39 cellular contexts compared by ENCODE assay signal in the genomic region with DNA sequence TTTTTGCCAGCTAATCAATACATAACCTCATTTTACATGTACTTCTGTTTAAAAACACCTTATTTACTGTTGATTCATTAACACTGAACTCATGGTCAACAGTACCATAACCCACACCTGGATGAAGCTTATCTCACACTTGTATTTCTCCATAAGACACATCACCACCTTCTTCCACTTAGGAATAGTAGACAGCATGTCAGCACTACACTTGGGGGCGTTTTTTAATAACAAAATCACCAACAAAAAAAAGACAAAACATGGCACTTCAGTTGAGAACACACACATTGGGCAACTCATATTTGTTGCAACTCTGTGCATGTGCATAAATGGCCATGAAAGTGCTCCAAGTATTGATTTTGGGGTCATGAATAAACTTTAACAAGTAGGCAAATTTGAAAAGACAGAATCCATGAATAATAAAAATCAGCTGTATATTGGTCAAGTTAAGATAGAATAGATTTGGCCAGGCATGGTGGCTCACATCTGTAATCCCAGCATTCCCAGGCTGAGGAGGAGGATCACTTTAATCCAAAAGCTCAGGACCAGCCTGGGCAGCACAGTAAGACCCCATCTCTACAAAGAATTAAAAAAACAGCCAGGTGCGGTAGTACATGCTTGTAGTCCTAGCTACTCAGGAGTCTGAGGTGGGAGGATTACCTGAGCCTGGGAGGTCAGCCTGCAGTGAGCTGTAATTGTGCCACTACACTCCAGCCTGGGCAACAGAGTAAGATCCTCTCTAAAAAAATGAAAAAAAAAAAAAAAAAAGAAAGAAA.
"Had no signal": no experiment of that assay in that cellular context is flagged by ENCODE, and none has a peak within 500 bp of the region (broad histone marks: within the 10 kb centered on the region; RNA-seq: fewer than 3 reads in every experiment).

No MANE protein-coding gene starts in this region.

- H3K4me3 ChIP-seq: ascending aorta, cardiac muscle cell had no signal

- H3K4me3 Mint-ChIP-seq: activated CD4-positive, alpha-beta memory T cell treated with anti-CD3 and anti-CD28 coated beads, Interleukin-2, amount 10 ng/mL, durations not matched to agents 7 days and 5 days; activated CD4-positive, alpha-beta T cell treated with anti-CD3 and anti-CD28 coated beads for 36 hours; activated CD4-positive, alpha-beta T cell treated with anti-CD3 and anti-CD28 coated beads, Interleukin-2, amount 10 ng/mL, durations not matched to agents 7 days and 5 days; activated CD8-positive, alpha-beta T cell treated with anti-CD3 and anti-CD28 coated beads, Interleukin-2, amount 10 ng/mL, durations not matched to agents 7 days and 5 days; activated naive CD4-positive, alpha-beta T cell treated with anti-CD3 and anti-CD28 coated beads, Interleukin-2, amount 10 ng/mL, durations not matched to agents 7 days and 5 days; activated naive CD4-positive, alpha-beta T cell treated with anti-CD3 and anti-CD28 coated beads, Interleukin-2, amount 50 U/mL, for 24 hours; activated naive CD8-positive, alpha-beta T cell; activated naive CD8-positive, alpha-beta T cell treated with anti-CD3 and anti-CD28 coated beads, Interleukin-2, amount 10 ng/mL, durations not matched to agents 7 days and 5 days; activated naive CD8-positive, alpha-beta T cell treated with anti-CD3 and anti-CD28 coated beads, Interleukin-2, amount 50 U/mL, for 24 hours; activated T-cell treated with anti-CD3 and anti-CD28 coated beads, Interleukin-2, amount 50 U/mL, for 4 hours; activated T-cell treated with anti-CD3 and anti-CD28 coated beads, Interleukin-2, amount 50 U/mL, for 72 hours; brain; central memory CD8-positive, alpha-beta T cell; T-helper 1 cell treated with Interleukin-12 subunit alpha and Interleukin-12 subunit beta and Interleukin-4 antibody, amounts not matched to agents 30 μg/mL and 1 μg/mL, for 36 hours; T-helper 2 cell treated with Interferon-gamma antibody and Interleukin-4, amounts not matched to agents 5 μg/mL and 100 μg/mL, for 36 hours had no signal

- H3K9me3 ChIP-seq: ascending aorta had no signal

- H3K27ac Mint-ChIP-seq: activated CD4-positive, alpha-beta memory T cell treated with anti-CD3 and anti-CD28 coated beads, Interleukin-2, amount 10 ng/mL, durations not matched to agents 7 days and 5 days; activated CD4-positive, alpha-beta T cell treated with anti-CD3 and anti-CD28 coated beads for 36 hours; activated CD4-positive, alpha-beta T cell treated with anti-CD3 and anti-CD28 coated beads, Interleukin-2, amount 10 ng/mL, durations not matched to agents 7 days and 5 days; activated CD8-positive, alpha-beta T cell treated with anti-CD3 and anti-CD28 coated beads, Interleukin-2, amount 10 ng/mL, durations not matched to agents 7 days and 5 days; activated naive CD4-positive, alpha-beta T cell treated with anti-CD3 and anti-CD28 coated beads, Interleukin-2, amount 10 ng/mL, durations not matched to agents 7 days and 5 days; activated naive CD4-positive, alpha-beta T cell treated with anti-CD3 and anti-CD28 coated beads, Interleukin-2, amount 50 U/mL, for 24 hours; activated naive CD8-positive, alpha-beta T cell; activated naive CD8-positive, alpha-beta T cell treated with anti-CD3 and anti-CD28 coated beads, Interleukin-2, amount 10 ng/mL, durations not matched to agents 7 days and 5 days; activated naive CD8-positive, alpha-beta T cell treated with anti-CD3 and anti-CD28 coated beads, Interleukin-2, amount 50 U/mL, for 24 hours; activated T-cell treated with anti-CD3 and anti-CD28 coated beads, Interleukin-2, amount 50 U/mL, for 72 hours; activated T-helper 2 cell treated with anti-CD3 and anti-CD28 coated beads, Interferon-gamma antibody, Interleukin-2, Interleukin-4, amounts not matched to agents 10 μg/mL and 5 μg/mL and 100 μg/mL, durations not matched to agents 14 hours and 24 hours and 36 hours; brain; T-helper 1 cell treated with Interleukin-12 subunit alpha and Interleukin-12 subunit beta and Interleukin-4 antibody, amounts not matched to agents 30 μg/mL and 1 μg/mL, for 36 hours; T-helper 2 cell treated with Interferon-gamma antibody and Interleukin-4, amounts not matched to agents 5 μg/mL and 100 μg/mL, for 36 hours had no signal

- H3K36me3 Mint-ChIP-seq: activated naive CD4-positive, alpha-beta T cell treated with anti-CD3 and anti-CD28 coated beads, Interleukin-2, amount 10 ng/mL, durations not matched to agents 7 days and 5 days; activated naive CD4-positive, alpha-beta T cell treated with anti-CD3 and anti-CD28 coated beads, Interleukin-2, amount 50 U/mL, for 24 hours; activated naive CD8-positive, alpha-beta T cell; activated naive CD8-positive, alpha-beta T cell treated with anti-CD3 and anti-CD28 coated beads, Interleukin-2, amount 10 ng/mL, durations not matched to agents 7 days and 5 days; brain had no signal

- H3K4me1 ChIP-seq: ascending aorta had no signal

- H3K36me3 ChIP-seq: ascending aorta, cardiac muscle cell had no signal

- FAIRE-seq: bronchial epithelial cell, TTC549 had no signal

- H3K27me3 ChIP-seq: ascending aorta, cardiac muscle cell had no signal

- H3K27me3 Mint-ChIP-seq: activated naive CD4-positive, alpha-beta T cell treated with anti-CD3 and anti-CD28 coated beads, Interleukin-2, amount 10 ng/mL, durations not matched to agents 7 days and 5 days; activated naive CD4-positive, alpha-beta T cell treated with anti-CD3 and anti-CD28 coated beads, Interleukin-2, amount 50 U/mL, for 24 hours; activated naive CD8-positive, alpha-beta T cell treated with anti-CD3 and anti-CD28 coated beads, Interleukin-2, amount 50 U/mL, for 24 hours had no signal

- ATAC-seq: activated CD4-positive, alpha-beta T cell treated with anti-CD3 and anti-CD28 coated beads for 36 hours; activated CD4-positive, CD25-positive, alpha-beta regulatory T cell treated with anti-CD3 and anti-CD28 coated beads, Interleukin-2, amount 50 U/mL, for 24 hours; activated CD8-positive, alpha-beta T cell treated with anti-CD3 and anti-CD28 coated beads, Interleukin-2, amount 10 ng/mL, durations not matched to agents 7 days and 5 days; activated naive CD8-positive, alpha-beta T cell treated with anti-CD3 and anti-CD28 coated beads, Interleukin-2, amount 50 U/mL, for 24 hours; activated T-cell treated with anti-CD3 and anti-CD28 coated beads, Interleukin-2, amount 50 U/mL, for 4 hours; activated T-cell treated with anti-CD3 and anti-CD28 coated beads, Interleukin-2, amount 50 U/mL, for 72 hours had no signal

- DNase-seq: activated CD4-positive, alpha-beta memory T cell treated with anti-CD3 and anti-CD28 coated beads, Interleukin-2, amount 10 ng/mL, durations not matched to agents 7 days and 5 days; activated CD4-positive, alpha-beta T cell treated with anti-CD3 and anti-CD28 coated beads for 1 hour; activated CD4-positive, alpha-beta T cell treated with anti-CD3 and anti-CD28 coated beads for 36 hours; activated CD4-positive, alpha-beta T cell treated with anti-CD3 and anti-CD28 coated beads for 48 hours; activated CD4-positive, alpha-beta T cell treated with anti-CD3 and anti-CD28 coated beads, Interleukin-2, amount 10 ng/mL, durations not matched to agents 7 days and 5 days; activated CD4-positive, alpha-beta T cell treated with anti-CD3 and anti-CD28 coated beads, Interleukin-2, amount 50 U/mL, for 48 hours; activated CD4-positive, CD25-positive, alpha-beta regulatory T cell; activated CD8-positive, alpha-beta memory T cell treated with anti-CD3 and anti-CD28 coated beads for 24 hours; activated CD8-positive, alpha-beta memory T cell treated with anti-CD3 and anti-CD28 coated beads, Interleukin-2, amount 50 U/mL, for 4 hours; activated CD8-positive, alpha-beta T cell treated with anti-CD3 and anti-CD28 coated beads, Interleukin-2, amount 10 ng/mL, durations not matched to agents 7 days and 5 days; activated effector memory CD4-positive, alpha-beta T cell treated with Interleukin-2 at 50 U/mL for 16 hours; activated gamma-delta T cell; activated naive CD4-positive, alpha-beta T cell treated with anti-CD3 and anti-CD28 coated beads, Interleukin-2, amount 10 ng/mL, durations not matched to agents 7 days and 5 days; activated naive CD4-positive, alpha-beta T cell treated with Interleukin-2 at 50 U/mL for 16 hours; activated naive CD8-positive, alpha-beta T cell treated with anti-CD3 and anti-CD28 coated beads, Interleukin-2, amount 10 ng/mL, durations not matched to agents 7 days and 5 days; activated naive CD8-positive, alpha-beta T cell treated with anti-CD3 and anti-CD28 coated beads, Interleukin-2, amount 50 U/mL, for 24 hours; activated T-cell treated with anti-CD3 and anti-CD28 coated beads for 4 hours; activated T-cell treated with anti-CD3 and anti-CD28 coated beads, Interleukin-2, amount 50 U/mL, for 1 hour; activated T-cell treated with anti-CD3 and anti-CD28 coated beads, Interleukin-2, amount 50 U/mL, for 4 hours; activated T-cell treated with anti-CD3 and anti-CD28 coated beads, Interleukin-2, amount 50 U/mL, for 72 hours; amygdala; anterior cingulate cortex; caudate nucleus; cerebellar nuclear complex; T-helper 2 cell; T-helper 9 cell had no signal

- H3K27ac ChIP-seq: ascending aorta, cardiac muscle cell, VCaP had no signal

- H3K4me1 Mint-ChIP-seq: activated CD4-positive, alpha-beta memory T cell treated with anti-CD3 and anti-CD28 coated beads, Interleukin-2, amount 10 ng/mL, durations not matched to agents 7 days and 5 days; activated CD4-positive, alpha-beta T cell treated with anti-CD3 and anti-CD28 coated beads for 36 hours; activated CD4-positive, alpha-beta T cell treated with anti-CD3 and anti-CD28 coated beads, Interleukin-2, amount 10 ng/mL, durations not matched to agents 7 days and 5 days; activated naive CD4-positive, alpha-beta T cell treated with anti-CD3 and anti-CD28 coated beads, Interleukin-2, amount 10 ng/mL, durations not matched to agents 7 days and 5 days; activated naive CD4-positive, alpha-beta T cell treated with anti-CD3 and anti-CD28 coated beads, Interleukin-2, amount 50 U/mL, for 24 hours; activated naive CD8-positive, alpha-beta T cell treated with anti-CD3 and anti-CD28 coated beads, Interleukin-2, amount 10 ng/mL, durations not matched to agents 7 days and 5 days; activated naive CD8-positive, alpha-beta T cell treated with anti-CD3 and anti-CD28 coated beads, Interleukin-2, amount 50 U/mL, for 24 hours; brain; central memory CD8-positive, alpha-beta T cell had no signal

- H3K9me3 Mint-ChIP-seq: activated naive CD4-positive, alpha-beta T cell treated with anti-CD3 and anti-CD28 coated beads, Interleukin-2, amount 10 ng/mL, durations not matched to agents 7 days and 5 days; activated naive CD8-positive, alpha-beta T cell treated with anti-CD3 and anti-CD28 coated beads, Interleukin-2, amount 50 U/mL, for 24 hours; activated T-cell treated with anti-CD3 and anti-CD28 coated beads, Interleukin-2, amount 50 U/mL, for 72 hours; activated T-helper 2 cell treated with anti-CD3 and anti-CD28 coated beads, Interferon-gamma antibody, Interleukin-2, Interleukin-4, amounts not matched to agents 10 μg/mL and 5 μg/mL and 100 μg/mL, durations not matched to agents 14 hours and 24 hours and 36 hours had no signal
